Comparison of ENCODE assay signal across 8 cellular contexts in the genomic region with DNA sequence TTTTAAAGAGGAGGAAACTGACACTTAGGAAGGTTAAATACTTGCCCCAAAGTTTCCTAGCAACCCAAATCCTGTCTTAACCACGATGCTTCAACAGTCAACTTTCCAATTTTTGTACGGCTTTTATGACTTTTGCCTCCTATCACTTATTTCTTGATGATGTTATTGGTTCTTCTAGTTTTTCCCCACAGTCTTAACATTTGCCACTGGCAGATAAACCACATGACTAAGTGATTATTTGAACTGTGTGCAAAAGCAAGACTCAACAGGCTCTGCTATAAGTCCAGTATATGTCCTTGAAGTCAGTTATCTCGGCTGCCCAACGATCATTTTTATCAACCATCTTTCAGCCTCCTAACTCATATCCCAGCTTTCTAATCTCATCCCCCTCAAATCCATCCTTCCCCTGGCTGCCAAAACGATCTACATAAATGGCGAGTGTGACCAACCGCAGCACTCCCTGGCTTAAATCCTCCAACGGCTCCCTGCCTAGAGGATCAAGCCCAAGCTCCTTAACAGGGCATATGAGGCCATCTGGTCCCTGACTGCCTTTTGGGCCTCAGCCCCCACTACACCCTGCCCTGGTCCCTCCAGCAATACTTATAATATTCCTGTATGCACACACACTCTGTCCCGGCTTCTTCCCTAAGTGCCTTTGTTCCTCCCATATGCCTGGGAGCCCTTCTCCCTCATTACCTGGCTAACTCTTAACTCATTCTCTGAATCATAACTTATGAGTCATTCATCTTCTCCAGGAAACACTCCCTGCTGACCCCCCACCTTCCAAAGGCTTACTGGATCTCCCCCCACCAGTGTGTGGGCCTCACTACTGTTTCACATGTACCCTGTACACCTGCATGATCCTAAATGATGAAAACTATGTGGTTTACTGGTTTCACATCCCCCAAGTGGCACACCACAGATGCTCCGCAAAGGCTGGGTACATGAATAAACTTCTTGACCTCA. TPM values are rescaled to one million over a fixed set of nuclear protein-coding genes. Genes with fewer than 3 reads are reported as not detected.
DNase-seq lines count a peak whose midpoint lies in the region; ATAC-seq and TF ChIP-seq lines count a peak whose summit lies in the region.

No MANE protein-coding gene starts in this region.

- H3K27ac Mint-ChIP-seq in T-helper 17 cell = peak overlapping the region; percentile 98
- peak overlapping the region; percentile 15 for H3K27ac Mint-ChIP-seq in endothelial cell (ENCODE audit: unreplicated experiment)

- no peaks in the 10 kb centered on the region for H3K27me3 Mint-ChIP-seq in T-helper 17 cell
- peaks cover 16% of the 10 kb centered on the region for H3K27me3 Mint-ChIP-seq in endothelial cell (ENCODE audit: unreplicated experiment)

- ATAC-seq in GM19324 (IDR thresholded peaks at IDR 0.05; ENCODE audit: low FRiP score, unreplicated experiment) = peak; percentile 71
- ATAC-seq in HG03378 (IDR thresholded peaks at IDR 0.05; ENCODE audit: unreplicated experiment) = peak; percentile 84
- no peak for ATAC-seq in T-helper 17 cell

- DNase-seq in CD1c-positive myeloid dendritic cell (ENCODE audit: extremely low spot score) (peak; percentile 44), T-helper 17 cell (no peak), endothelial cell (ENCODE audit: low spot score) (no peak), retina (peak; percentile 34), hippocampal formation (lab: John Stamatoyannopoulos, UW) (no peak), amygdala (lab: John Stamatoyannopoulos, UW) (no peak)

- H3K9me3 Mint-ChIP-seq in endothelial cell (ENCODE audit: unreplicated experiment) = no peaks in the 10 kb centered on the region

- H3K36me3 Mint-ChIP-seq in T-helper 17 cell (ENCODE audit: low read depth) (no peaks in the 10 kb centered on the region), endothelial cell (ENCODE audit: low read depth, unreplicated experiment) (peaks cover 4% of the 10 kb centered on the region)

- H3K4me3 Mint-ChIP-seq in T-helper 17 cell (peak overlapping the region; percentile 87), endothelial cell (ENCODE audit: unreplicated experiment) (peak overlapping the region; percentile 13)

- TF ChIP-seq CTCF in endothelial cell (IDR thresholded peaks at IDR 0.05; ENCODE audit: unreplicated experiment) = no peak

- H3K4me1 Mint-ChIP-seq in T-helper 17 cell (peaks cover 53% of the 10 kb centered on the region), endothelial cell (ENCODE audit: unreplicated experiment) (peaks cover 31% of the 10 kb centered on the region)

- H3K9me3 ChIP-seq in T-helper 17 cell (ENCODE audit: control insufficient read depth, low read length, poor library complexity, severe bottlenecking) = no peaks in the 10 kb centered on the region

RNA-seq across cellular contexts. Expression of a gene that starts 8.8 kb away (rescaled TPM):
- total RNA-seq in T-helper 17 cell = 10 to 100 TPM; 82.2 to 90.5 TPM
- 13.8 TPM for total RNA-seq in endothelial cell (ENCODE audit: unreplicated experiment)

RNA-seq across cellular contexts. Expression of a gene that starts 51.9 kb away (rescaled TPM):
- total RNA-seq in T-helper 17 cell (10 to 100 TPM; 61.5 to 67.4 TPM), endothelial cell (ENCODE audit: unreplicated experiment) (117 TPM)

Comparison
In these comparisons a context has a peak if more than half of its experiments do, and no peak if none do; other contexts are left out.
1. DNase-seq: peak in CD1c-positive myeloid dendritic cell (single experiment) and retina (single experiment); none in T-helper 17 cell (0 of 3), endothelial cell (single experiment), hippocampal formation (0 of 2) and amygdala (0 of 56).